ENCODE assay signal across 1 cellular context in genomic region chr3:65005481-65005880, GRCh38.
TF ChIP-seq lines count a peak whose summit lies in the region.

No MANE protein-coding gene starts in this region.

TF ChIP-seq in IMR-90, 13 proteins besides CTCF, POLR2A, EP300 and RAD21:
- no peak for TF ChIP-seq MAZ (IDR thresholded peaks at IDR 0.05; ENCODE audit: borderline replicate concordance, low read depth, low read length)
- TF ChIP-seq FOS (IDR thresholded peaks at IDR 0.05; ENCODE audit: low read depth, low read length), result no peak
- no peak for TF ChIP-seq SMC3 (IDR thresholded peaks at IDR 0.05; ENCODE audit: low read depth, low read length)
- no peak for TF ChIP-seq RCOR1 (IDR thresholded peaks at IDR 0.05; ENCODE audit: insufficient replicate concordance, low read length)
- TF ChIP-seq NFE2L2 (IDR thresholded peaks at IDR 0.05; ENCODE audit: low read depth, low read length), result no peak
- TF ChIP-seq USF2 (IDR thresholded peaks at IDR 0.05; ENCODE audit: low read depth, low read length), result no peak
- TF ChIP-seq CHD1 (IDR thresholded peaks at IDR 0.05; ENCODE audit: low read depth, low read length), result no peak
